ENCODE assay signal across 16 cellular contexts in genomic region chr5:14407746-14408175, GRCh38.
DNase-seq lines count a peak whose midpoint lies in the region; ATAC-seq and TF ChIP-seq lines count a peak whose summit lies in the region.
"Had no signal": no experiment of that assay in that cellular context is flagged by ENCODE, and none has a peak within 500 bp of the region (broad histone marks: within the 10 kb centered on the region; RNA-seq: fewer than 3 reads in every experiment).

No MANE protein-coding gene starts in this region.

- H3K27ac ChIP-seq in ACC112 (ENCODE audit: low read depth, low read length), result peak overlapping the region; percentile 99
- no peak overlapping the region for H3K27ac ChIP-seq in body of pancreas
- H3K27ac ChIP-seq in heart left ventricle, result peak overlapping the region in 10 of 12 donors; percentile 9 to 80 (median 60)
- no peak overlapping the region for H3K27ac ChIP-seq in WERI-Rb-1

- no peak for TF ChIP-seq CTCF in body of pancreas (IDR thresholded peaks at IDR 0.05)
- TF ChIP-seq CTCF in heart left ventricle (IDR thresholded peaks at IDR 0.05), result no peak
- no peak for TF ChIP-seq CTCF in WERI-Rb-1 (IDR thresholded peaks at IDR 0.05; ENCODE audit: low read depth, low read length)

- H3K4me3 ChIP-seq in ACC112 (ENCODE audit: low read depth, low read length) (peak overlapping the region; percentile 1; the same call in 1 of the 2 replicates), body of pancreas (no peak overlapping the region), heart left ventricle (no peak overlapping the region), WERI-Rb-1 (ENCODE audit: low read depth, low read length) (no peak overlapping the region)
- H3K4me3 ChIP-seq: GM12878, mucosa of descending colon had no signal

- H3K27me3 ChIP-seq in ACC112 (ENCODE audit: insufficient read depth, low read length) (no peaks in the 10 kb centered on the region), body of pancreas (no peaks in the 10 kb centered on the region), heart left ventricle (no peaks in the 10 kb centered on the region), WERI-Rb-1 (ENCODE audit: insufficient read depth, low read depth, severe bottlenecking) (no peaks in the 10 kb centered on the region)

- TF ChIP-seq POLR2A in body of pancreas (IDR thresholded peaks at IDR 0.05), result no peak
- no peak for TF ChIP-seq POLR2A in heart left ventricle (IDR thresholded peaks at IDR 0.05)

- H3K4me1 ChIP-seq in ACC112 (ENCODE audit: control insufficient read depth, insufficient read depth, low read length, unreplicated experiment) (peaks cover 68% of the 10 kb centered on the region), body of pancreas (no peaks in the 10 kb centered on the region), heart left ventricle (peaks cover 0 to 49% (median 20%) of the 10 kb centered on the region in 12 donors)

- 72 to 75% methylated on average over 5 of the region's 5 CpGs for WGBS in body of pancreas, 2 donors
- WGBS in heart left ventricle, 4 donors, result 41 to 58% (median 47%) methylated on average over 5 of the region's 5 CpGs

- H3K9me3 ChIP-seq in body of pancreas (no peaks in the 10 kb centered on the region), heart left ventricle (no peaks in the 10 kb centered on the region), WERI-Rb-1 (ENCODE audit: severe bottlenecking) (no peaks in the 10 kb centered on the region)
- H3K9me3 ChIP-seq: mucosa of descending colon had no signal

- ATAC-seq in body of pancreas (peak; percentile 67), heart left ventricle (peak; percentile 40 to 71 (median 53)), sciatic nerve (peak; percentile 69), GM21717 (IDR thresholded peaks at IDR 0.05; ENCODE audit: unreplicated experiment) (no peak), GM21515 (IDR thresholded peaks at IDR 0.05; ENCODE audit: unreplicated experiment) (no peak)
- ATAC-seq: GM12878, mucosa of descending colon had no signal

- peaks cover 23% of the 10 kb centered on the region for H3K79me2 ChIP-seq in ACC112 (ENCODE audit: control insufficient read depth, insufficient read depth, low read length, unreplicated experiment)

- H2AFZ ChIP-seq in ACC112 (ENCODE audit: low read length, unreplicated experiment), result no peak overlapping the region

- peak in 1 of 4 donors; percentile 46 for DNase-seq in body of pancreas
- peak in 2 of 5 donors; percentile 39 to 42 for DNase-seq in heart left ventricle
- no peak for DNase-seq in sciatic nerve (ENCODE audit: low spot score)
- no peak for DNase-seq in SHP77 (lab: John Stamatoyannopoulos, UW)
- DNase-seq in WERI-Rb-1, result no peak
- DNase-seq: ACHN; activated CD8-positive, alpha-beta memory T cell treated with anti-CD3 and anti-CD28 coated beads for 24 hours; CD8-positive, alpha-beta memory T cell; EL; mucosa of descending colon; NCI-H187; NCI-H524 treated with DMSO at 0.1 percent for 48 hours had no signal

- intact Hi-C loops in body of pancreas (cut with DNase I), result loop anchor here (10.0 kb wide), 1 partner anchor 57 kb away; no protein-coding TSS in a partner anchor
- intact Hi-C loops in heart left ventricle (cut with DNase I), result loop anchor here in 5 of 10 donors (5.0 to 10.0 kb wide), 4 partner anchors 40 to 607 kb away; no protein-coding TSS in a partner anchor
- intact Hi-C loops in sciatic nerve (cut with DNase I), result no loop called here

- H3K36me3 ChIP-seq in ACC112 (ENCODE audit: insufficient read depth, low read length), result peaks cover 50% of the 10 kb centered on the region
- H3K36me3 ChIP-seq in body of pancreas (replicated peaks in 1 of 2; ENCODE audit: insufficient read depth in 1 of 2, low read depth in 2 of 2), result peaks cover 0 to 5% of the 10 kb centered on the region in 2 donors
- H3K36me3 ChIP-seq in heart left ventricle, result peaks cover 0 to 75% (median 65%) of the 10 kb centered on the region in 9 donors
- H3K36me3 ChIP-seq in WERI-Rb-1, result peaks cover 30% of the 10 kb centered on the region

Comparison
In these comparisons a context has a peak if more than half of its experiments do, and no peak if none do; other contexts are left out.
1. H3K27ac ChIP-seq: peak in ACC112 (single experiment) and heart left ventricle (10 of 12); none in body of pancreas (0 of 4) and WERI-Rb-1 (single experiment).
2. ATAC-seq: peak in body of pancreas (single experiment), heart left ventricle (4 of 4) and sciatic nerve (single experiment); none in GM21717 (single experiment) and GM21515 (single experiment).